9 cellular contexts compared by ENCODE assay signal in the genomic region with DNA sequence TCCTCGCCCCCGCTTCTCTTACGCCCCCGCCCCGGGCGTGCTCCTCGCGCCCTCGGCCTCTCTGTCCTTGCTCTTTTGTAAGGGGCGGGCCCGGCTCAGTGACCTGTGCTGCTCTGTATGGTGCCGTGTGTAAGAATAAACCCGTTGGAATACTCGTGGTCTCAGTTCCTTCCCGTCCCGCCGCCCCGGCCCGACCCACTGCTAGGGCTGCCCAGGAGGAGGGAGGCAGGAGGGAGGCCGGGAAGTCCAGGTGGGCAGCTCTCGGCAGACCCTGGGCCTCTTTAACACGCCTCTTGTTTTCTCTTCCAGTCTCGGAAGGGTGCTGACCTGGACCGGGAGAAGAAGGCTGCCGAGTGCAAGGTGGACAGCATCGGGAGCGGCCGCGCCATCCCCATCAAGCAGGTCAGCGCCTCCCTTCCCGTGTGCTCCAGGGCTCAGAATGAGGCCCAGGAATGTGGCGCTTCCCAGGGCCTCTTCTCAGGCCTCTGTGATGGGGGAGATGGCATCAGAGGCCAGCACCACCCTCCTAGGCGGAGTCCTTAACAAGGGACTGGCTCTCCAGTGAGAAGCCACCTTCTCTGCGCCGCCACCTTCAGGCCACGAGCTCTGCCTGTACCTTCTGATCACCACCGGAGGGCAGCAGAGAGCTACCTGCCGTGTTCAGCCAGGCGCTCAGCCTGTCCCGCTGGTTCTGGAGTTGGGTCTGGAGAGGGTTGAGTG. TPM values are rescaled to one million over a fixed set of nuclear protein-coding genes. Genes with fewer than 3 reads are reported as not detected.
A peak's percentile ranks its signal among the peaks of the same experiment; 100 is the strongest.
DNase-seq lines count a peak whose midpoint lies in the region; ATAC-seq and TF ChIP-seq lines count a peak whose summit lies in the region.
"Had no signal": no experiment of that assay in that cellular context is flagged by ENCODE, and none has a peak within 500 bp of the region (broad histone marks: within the 10 kb centered on the region; RNA-seq: fewer than 3 reads in every experiment).

No MANE protein-coding gene starts in this region.

- H3K4me3 ChIP-seq in GM06990 (replicated peaks; ENCODE audit: low read depth, low read length), result no peak overlapping the region
- H3K4me3 ChIP-seq in SU-DHL-6 (ENCODE audit: insufficient read depth, low read length, poor library complexity, severe bottlenecking), result no peak overlapping the region

- H3K27ac ChIP-seq in SU-DHL-6 (ENCODE audit: low read depth, low read length), result no peak overlapping the region

- no peaks in the 10 kb centered on the region for H3K9me3 ChIP-seq in SU-DHL-6 (ENCODE audit: insufficient read depth, low read length)

- no peaks in the 10 kb centered on the region for H4K20me1 ChIP-seq in SU-DHL-6 (ENCODE audit: low read depth, low read length)

- peaks cover 11% of the 10 kb centered on the region for H3K36me3 ChIP-seq in GM06990 (ENCODE audit: control insufficient read depth, insufficient read depth, low read length)
- H3K36me3 ChIP-seq in SU-DHL-6 (ENCODE audit: low read length), result no peaks in the 10 kb centered on the region

- H3K9me2 ChIP-seq in SU-DHL-6 (replicated peaks; ENCODE audit: insufficient read depth, low read length), result no peaks in the 10 kb centered on the region

- intact Hi-C loops in cardiac septum (cut with DNase I), result loop anchor here (2.0 kb wide), 1 partner anchor 179 kb away; no protein-coding TSS in a partner anchor

- H3K27me3 ChIP-seq in GM06990 (replicated peaks; ENCODE audit: control insufficient read depth, insufficient read depth, low read length) (no peaks in the 10 kb centered on the region), SU-DHL-6 (ENCODE audit: low read length) (no peaks in the 10 kb centered on the region)

- no peaks in the 10 kb centered on the region for H3F3A ChIP-seq in SU-DHL-6 (ENCODE audit: insufficient read depth)

- H3K4me2 ChIP-seq in SU-DHL-6 (ENCODE audit: low read depth, low read length, poor library complexity, severe bottlenecking), result no peak overlapping the region

- DNase-seq in GM06990 (ENCODE audit: extremely low read depth, insufficient read length) (peak; percentile 56), NCI-H1092 (lab: John Stamatoyannopoulos, UW) (peak; percentile 76), cardiac septum (ENCODE audit: low spot score) (peak; percentile 92), renal cortical epithelial cell (ENCODE audit: low read depth) (peak; percentile 57)
- DNase-seq in activated naive CD8-positive, alpha-beta T cell treated with anti-CD3 and anti-CD28 coated beads, Interleukin-2, amount 50 U/mL, for 16 hours (ENCODE audit: low read depth, low spot score), result peak; percentile 76

- H2AFZ ChIP-seq in SU-DHL-6 (ENCODE audit: low read depth, low read length, severe bottlenecking), result no peak overlapping the region

- H3K79me2 ChIP-seq in SU-DHL-6 (ENCODE audit: insufficient read depth, low read length), result no peaks in the 10 kb centered on the region

- H3K9ac ChIP-seq in SU-DHL-6 (ENCODE audit: low read length), result no peak overlapping the region

- TF ChIP-seq CTCF in GM06990 (IDR thresholded peaks at IDR 0.05; ENCODE audit: insufficient read depth, low read length, poor library complexity, severe bottlenecking) (peak; percentile 99), SU-DHL-6 (IDR thresholded peaks at IDR 0.05; ENCODE audit: insufficient read depth, low read length, poor library complexity, severe bottlenecking) (peak; percentile 93)

- ATAC-seq in HG02571 (IDR thresholded peaks at IDR 0.05; ENCODE audit: unreplicated experiment) (peak; percentile 83), HG02938 (IDR thresholded peaks at IDR 0.05; ENCODE audit: unreplicated experiment) (no peak)

RNA-seq across cellular contexts. Expression of gene AGAP3, which starts 37.4 kb away (rescaled TPM):
- 67.5 TPM for total RNA-seq in cardiac septum
- 36.3 and 41.2 TPM in 2 replicates for total RNA-seq in renal cortical epithelial cell

RNA-seq across cellular contexts. Expression of gene TMUB1, which starts 40.4 kb away (rescaled TPM):
- total RNA-seq in cardiac septum (29.0 TPM), renal cortical epithelial cell (34.9 and 41.5 TPM in 2 replicates)

RNA-seq across cellular contexts. Expression of gene FASTK, which starts 43.0 kb away (rescaled TPM):
- 93.3 TPM for total RNA-seq in cardiac septum
- 59.3 and 63.7 TPM in 2 replicates for total RNA-seq in renal cortical epithelial cell

RNA-seq across cellular contexts. Expression of gene GBX1, which starts 43.8 kb away (rescaled TPM):
- total RNA-seq in cardiac septum (0.57 TPM), renal cortical epithelial cell (not detected in 2 replicates)
- total RNA-seq: mononuclear cell had no signal
